1 cellular context compared by ENCODE assay signal in genomic region chr14:22599349-22599748, GRCh38.
TF ChIP-seq lines count a peak whose summit lies in the region.

No MANE protein-coding gene starts in this region.

TF ChIP-seq in liver, 16 proteins besides CTCF, POLR2A, EP300 and RAD21 (continued from another document):
- TF ChIP-seq REST (IDR thresholded peaks at IDR 0.05) (no peak), GABPA (IDR thresholded peaks at IDR 0.05 in 1 of 2, conservative IDR thresholded peaks at IDR 0.05 in 1 of 2) (no peak), HNF4G (IDR thresholded peaks at IDR 0.05) (no peak), EGR1 (IDR thresholded peaks at IDR 0.05; ENCODE audit: low read depth in 2 of 2) (no peak), HNF4A (conservative IDR thresholded peaks at IDR 0.05) (no peak)
